21 cellular contexts compared by ENCODE assay signal in genomic region chr13:79874396-79875360, GRCh38.
DNase-seq lines count a peak whose midpoint lies in the region; ATAC-seq and TF ChIP-seq lines count a peak whose summit lies in the region.
"Had no signal": no experiment of that assay in that cellular context is flagged by ENCODE, and none has a peak within 500 bp of the region (broad histone marks: within the 10 kb centered on the region; RNA-seq: fewer than 3 reads in every experiment).

No MANE protein-coding gene starts in this region.

- POLR2A ChIA-PET in A673 (lab: Charles Lee; ENCODE audit: low non-redundant PET) = no interaction called here

- H3K27ac ChIP-seq in A673 (ENCODE audit: low read depth, low read length, poor library complexity, severe bottlenecking) (no peak overlapping the region), GM23248 (0 out of 2 replicates have a peak overlapping the region, but pooled peaks have one; percentile 8), upper lobe of right lung (no peak overlapping the region)
- H3K27ac ChIP-seq: body of pancreas, Peyer's patch, thyroid gland had no signal

- no peaks in the 10 kb centered on the region for H4K20me1 ChIP-seq in GM23248 (ENCODE audit: insufficient read depth)

- no TSS peak for BruUV-seq in A673 (replicated peaks; lab: Mats Ljungman, UMichigan)

- H3K4me1 ChIP-seq in A673 (ENCODE audit: insufficient read depth, low read length, poor library complexity, severe bottlenecking) (peaks cover 6% of the 10 kb centered on the region), GM23248 (ENCODE audit: insufficient read depth) (peaks cover 24% of the 10 kb centered on the region), upper lobe of right lung (no peaks in the 10 kb centered on the region)
- H3K4me1 ChIP-seq: Peyer's patch, thyroid gland had no signal

- H3K4me3 ChIP-seq in A673 (ENCODE audit: low read depth, low read length, poor library complexity, severe bottlenecking) (no peak overlapping the region), GM23248 (no peak overlapping the region), fibroblast of mammary gland (ENCODE audit: control insufficient read depth, low read depth, low read length) (no peak overlapping the region), upper lobe of right lung (no peak overlapping the region)
- H3K4me3 ChIP-seq: body of pancreas, K562, Peyer's patch, thyroid gland had no signal

- CTCF ChIA-PET in A673 (lab: Charles Lee) = no interaction called here

- H3K27me3 ChIP-seq in A673 (replicated peaks; ENCODE audit: insufficient read depth, low read depth, low read length, poor library complexity) (no peaks in the 10 kb centered on the region), GM23248 (replicated peaks; ENCODE audit: insufficient read depth) (no peaks in the 10 kb centered on the region), upper lobe of right lung (no peaks in the 10 kb centered on the region)
- H3K27me3 ChIP-seq: body of pancreas, Peyer's patch, thyroid gland had no signal

- intact Hi-C loops in A673 (cut with micrococcal nuclease; ENCODE audit: unreplicated experiment) (no loop called here), upper lobe of right lung (cut with DNase I) (no loop called here)

- H3K9me3 ChIP-seq in A673 (ENCODE audit: low read depth, low read length, poor library complexity, severe bottlenecking) (no peaks in the 10 kb centered on the region), GM23248 (ENCODE audit: low read depth) (no peaks in the 10 kb centered on the region), upper lobe of right lung (no peaks in the 10 kb centered on the region)
- H3K9me3 ChIP-seq: body of pancreas, Peyer's patch, thyroid gland had no signal

- in situ Hi-C loops in GM23248 (cut with MboI) = no loop called here

- TF ChIP-seq CTCF in A673 (conservative IDR thresholded peaks at IDR 0.05; ENCODE audit: low read depth, low read length) (no peak), fibroblast of mammary gland (conservative IDR thresholded peaks at IDR 0.05; ENCODE audit: control insufficient read depth, insufficient read depth, low read depth, low read length) (no peak), upper lobe of right lung (IDR thresholded peaks at IDR 0.05) (no peak)

- no peaks in the 10 kb centered on the region for H3K36me3 ChIP-seq in A673 (ENCODE audit: insufficient read depth, low read length, poor library complexity, severe bottlenecking)
- H3K36me3 ChIP-seq in GM23248 (ENCODE audit: low read depth) = no peaks in the 10 kb centered on the region
- no peaks in the 10 kb centered on the region for H3K36me3 ChIP-seq in upper lobe of right lung
- H3K36me3 ChIP-seq: Peyer's patch, thyroid gland had no signal

- peak overlapping the region; percentile 12; the same call in 1 of the 2 replicates for H2AFZ ChIP-seq in GM23248

- H3F3A ChIP-seq in GM23248 (ENCODE audit: insufficient read depth) = peaks cover 15% of the 10 kb centered on the region

- WGBS in GM23248 (ENCODE audit: low coverage in 1 of 2, low lambda C conversion rate in 2 of 2, missing lambda C conversion rate in 2 of 2), 2 experiments = 59 to 68% methylated on average over 5 of the region's 5 CpGs

- no peak for ATAC-seq in GM21367 (IDR thresholded peaks at IDR 0.05; ENCODE audit: unreplicated experiment)
- ATAC-seq in upper lobe of right lung = no peak
- no peak for ATAC-seq in HG03571 (IDR thresholded peaks at IDR 0.05; ENCODE audit: unreplicated experiment)
- ATAC-seq: body of pancreas; effector memory CD8-positive, alpha-beta T cell; K562; right cardiac atrium had no signal

- no peak overlapping the region for H3K4me2 ChIP-seq in GM23248 (ENCODE audit: unreplicated experiment)

- no peaks in the 10 kb centered on the region for H3K9me2 ChIP-seq in GM23248 (ENCODE audit: insufficient read depth)

- H3K79me2 ChIP-seq in GM23248 (ENCODE audit: insufficient read depth) = no peaks in the 10 kb centered on the region

- DNase-seq in A673 (ENCODE audit: low spot score) (peak; percentile 20), GM23248 (peak; percentile 41), RPMI7951 (ENCODE audit: low read depth) (peak; percentile 18), fibroblast of mammary gland (ENCODE audit: low read depth) (peak; percentile 25), upper lobe of right lung (no peak), GM19240 (ENCODE audit: insufficient read length, low spot score) (no peak)
- DNase-seq: ACHN; activated naive CD4-positive, alpha-beta T cell treated with Interleukin-2 at 50 U/mL for 16 hours; body of pancreas; effector memory CD8-positive, alpha-beta T cell; GOT3; immature natural killer cell; mesenchymal stem cell; NCI-H1417 treated with DMSO at 0.1 percent for 48 hours; NCI-H510A treated with DMSO at 0.1 percent for 48 hours; Peyer's patch; right cardiac atrium; thyroid gland had no signal

- H3K9ac ChIP-seq in GM23248 = no peak overlapping the region

Comparison
In these comparisons a context has a peak if more than half of its experiments do, and no peak if none do; other contexts are left out.
1. DNase-seq: peak in A673 (single experiment), GM23248 (single experiment), RPMI7951 (single experiment) and fibroblast of mammary gland (single experiment); none in upper lobe of right lung (single experiment) and GM19240 (single experiment).